1 cellular context compared by ENCODE assay signal in genomic region chr22:23220485-23221350, GRCh38.
TF ChIP-seq lines count a peak whose summit lies in the region.

No MANE protein-coding gene starts in this region.

TF ChIP-seq in H1, 55 proteins besides CTCF, POLR2A, EP300 and RAD21 (continued from another document):
- no peak for TF ChIP-seq ATF2 (IDR thresholded peaks at IDR 0.05; ENCODE audit: low read length)
- no peak for TF ChIP-seq CREB1 (IDR thresholded peaks at IDR 0.05)
- TF ChIP-seq YY1 (IDR thresholded peaks at IDR 0.05; ENCODE audit: low read depth, low read length): no peak
- no peak for TF ChIP-seq CHD7 (IDR thresholded peaks at IDR 0.05; ENCODE audit: insufficient replicate concordance, low read length)
- no peak for TF ChIP-seq KDM5A (IDR thresholded peaks at IDR 0.05; ENCODE audit: low read length)
- TF ChIP-seq SP1 (IDR thresholded peaks at IDR 0.05; ENCODE audit: low read depth, low read length): no peak
- TF ChIP-seq RBBP5 (IDR thresholded peaks at IDR 0.05; ENCODE audit: borderline replicate concordance, low read depth, low read length): no peak
TF ChIP-seq in H1: peak in this region for 0.
